ENCODE assay signal across 1 cellular context in genomic region chr1:231037585-231038517, GRCh38.
TF ChIP-seq lines count a peak whose summit lies in the region.

No MANE protein-coding gene starts in this region.

TF ChIP-seq in HEK293, 187 proteins besides CTCF, POLR2A, EP300 and RAD21 (continued from another document):
- peak; percentile 95 for TF ChIP-seq ZXDB (tag by site-specific recombination; IDR thresholded peaks at IDR 0.05)
- TF ChIP-seq ZBTB8A (tag by site-specific recombination; IDR thresholded peaks at IDR 0.05): peak; percentile 84
- TF ChIP-seq ZNF510 (tag by site-specific recombination; IDR thresholded peaks at IDR 0.05; ENCODE audit: insufficient replicate concordance): no peak
- TF ChIP-seq REST (tag by site-specific recombination; IDR thresholded peaks at IDR 0.05): 0 out of 2 replicates have a peak, but pooled peaks have one; percentile 20
- TF ChIP-seq ZNF311 (tag by site-specific recombination; IDR thresholded peaks at IDR 0.05; ENCODE audit: borderline replicate concordance): no peak
- TF ChIP-seq SETDB1 (IDR thresholded peaks at IDR 0.05; ENCODE audit: insufficient read length, low read length): no peak
- peak; percentile 97 for TF ChIP-seq ZNF10 (tag by site-specific recombination; IDR thresholded peaks at IDR 0.05)
- peak; percentile 21; the same call in 1 of the 2 replicates for TF ChIP-seq ZBTB11 (tag by site-specific recombination; conservative IDR thresholded peaks at IDR 0.05; ENCODE audit: low read depth)
- TF ChIP-seq GLI4 (tag by site-specific recombination; IDR thresholded peaks at IDR 0.05): no peak
- no peak for TF ChIP-seq ZNF776 (tag by site-specific recombination; IDR thresholded peaks at IDR 0.05; ENCODE audit: borderline replicate concordance)
- no peak for TF ChIP-seq ZNF416 (tag by site-specific recombination; IDR thresholded peaks at IDR 0.05)
- TF ChIP-seq MYNN (tag by site-specific recombination; IDR thresholded peaks at IDR 0.05; ENCODE audit: borderline replicate concordance): no peak
- TF ChIP-seq ZNF148 (tag by site-specific recombination; IDR thresholded peaks at IDR 0.05; ENCODE audit: borderline replicate concordance): no peak
- TF ChIP-seq ZNF433 (tag by site-specific recombination; IDR thresholded peaks at IDR 0.05; ENCODE audit: low read depth): no peak
- TF ChIP-seq PRDM4 (tag by site-specific recombination; IDR thresholded peaks at IDR 0.05): no peak
- peak; percentile 66; the same call in 1 of the 2 replicates for TF ChIP-seq ZNF2 (tag by site-specific recombination; IDR thresholded peaks at IDR 0.05)
- no peak; the same call in 1 of the 2 replicates for TF ChIP-seq ZBTB6 (tag by site-specific recombination; IDR thresholded peaks at IDR 0.05)
- TF ChIP-seq ZNF704 (tag by site-specific recombination; IDR thresholded peaks at IDR 0.05): no peak
